1 cellular context compared by ENCODE assay signal in the genomic region with DNA sequence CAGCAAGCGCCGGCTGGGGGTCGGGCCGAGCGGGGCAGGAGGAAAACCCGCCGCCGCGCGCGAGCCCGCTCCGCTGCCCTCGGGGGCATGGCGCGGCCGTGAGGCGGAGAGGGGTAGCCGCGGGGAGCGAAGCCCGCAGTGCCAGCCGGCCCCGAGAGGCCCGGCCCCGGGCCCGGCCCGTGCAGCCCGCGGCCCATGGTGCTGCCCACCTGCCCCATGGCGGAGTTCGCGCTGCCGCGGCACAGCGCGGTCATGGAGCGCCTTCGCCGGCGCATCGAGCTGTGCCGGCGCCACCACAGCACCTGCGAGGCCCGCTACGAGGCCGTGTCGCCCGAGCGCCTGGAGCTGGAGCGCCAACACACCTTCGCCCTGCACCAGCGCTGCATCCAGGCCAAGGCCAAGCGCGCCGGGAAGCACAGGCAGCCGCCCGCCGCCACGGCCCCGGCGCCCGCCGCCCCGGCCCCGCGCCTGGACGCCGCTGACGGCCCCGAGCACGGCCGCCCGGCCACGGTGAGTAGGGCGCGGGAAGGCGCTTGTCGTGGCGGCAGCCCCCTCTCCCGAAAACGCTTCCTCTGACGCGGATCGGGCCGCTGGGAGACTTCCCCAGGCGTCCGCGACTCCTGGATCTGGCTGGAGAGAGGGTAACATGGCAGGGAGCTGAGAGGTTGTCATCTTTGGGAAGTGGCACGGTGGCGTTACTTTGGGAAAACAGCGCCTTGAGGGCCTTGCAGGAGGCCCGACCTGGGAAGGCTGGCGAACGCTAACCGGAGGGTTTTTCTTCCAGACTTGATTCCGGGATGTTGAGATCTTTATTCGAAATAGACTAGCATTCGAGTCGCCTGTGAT.
A peak's percentile ranks its signal among the peaks of the same experiment; 100 is the strongest.
TF ChIP-seq lines count a peak whose summit lies in the region.

No MANE protein-coding gene starts in this region.

TF ChIP-seq in HEK293, 187 proteins besides CTCF, POLR2A, EP300 and RAD21 (continued from another document):
- TF ChIP-seq, protein P1, sequence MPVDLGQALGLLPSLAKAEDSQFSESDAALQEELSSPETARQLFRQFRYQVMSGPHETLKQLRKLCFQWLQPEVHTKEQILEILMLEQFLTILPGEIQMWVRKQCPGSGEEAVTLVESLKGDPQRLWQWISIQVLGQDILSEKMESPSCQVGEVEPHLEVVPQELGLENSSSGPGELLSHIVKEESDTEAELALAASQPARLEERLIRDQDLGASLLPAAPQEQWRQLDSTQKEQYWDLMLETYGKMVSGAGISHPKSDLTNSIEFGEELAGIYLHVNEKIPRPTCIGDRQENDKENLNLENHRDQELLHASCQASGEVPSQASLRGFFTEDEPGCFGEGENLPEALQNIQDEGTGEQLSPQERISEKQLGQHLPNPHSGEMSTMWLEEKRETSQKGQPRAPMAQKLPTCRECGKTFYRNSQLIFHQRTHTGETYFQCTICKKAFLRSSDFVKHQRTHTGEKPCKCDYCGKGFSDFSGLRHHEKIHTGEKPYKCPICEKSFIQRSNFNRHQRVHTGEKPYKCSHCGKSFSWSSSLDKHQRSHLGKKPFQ (tag by site-specific recombination; IDR thresholded peaks at IDR 0.05), result no peak
- TF ChIP-seq ZBTB17 (tag by site-specific recombination; IDR thresholded peaks at IDR 0.05) (peak; percentile 29; the same call in 1 of the 2 replicates), ZNF202 (tag by site-specific recombination; IDR thresholded peaks at IDR 0.05; ENCODE audit: borderline replicate concordance) (no peak), ZNF701 (tag by site-specific recombination; IDR thresholded peaks at IDR 0.05) (no peak), HOXC10 (CRISPR knock-in tag; IDR thresholded peaks at IDR 0.05) (0 out of 2 replicates have a peak, but pooled peaks have one; percentile 75), ZNF600 (tag by site-specific recombination; IDR thresholded peaks at IDR 0.05) (peak; percentile 71), ZNF677 (tag by site-specific recombination; IDR thresholded peaks at IDR 0.05) (0 out of 2 replicates have a peak, but pooled peaks have one; percentile 16), IKZF3 (tag by site-specific recombination; IDR thresholded peaks at IDR 0.05) (peak; percentile 47; the same call in 1 of the 2 replicates), ZEB2 (tag by site-specific recombination; IDR thresholded peaks at IDR 0.05) (0 out of 2 replicates have a peak, but pooled peaks have one; percentile 47), ZNF670 (tag by site-specific recombination; IDR thresholded peaks at IDR 0.05; ENCODE audit: low read depth) (no peak), ZNF768 (tag by site-specific recombination; IDR thresholded peaks at IDR 0.05) (no peak), ZNF335 (tag by site-specific recombination; conservative IDR thresholded peaks at IDR 0.05) (peak; percentile 80), ZNF560 (tag by site-specific recombination; IDR thresholded peaks at IDR 0.05; ENCODE audit: borderline replicate concordance) (no peak), ZFP37 (tag by site-specific recombination; IDR thresholded peaks at IDR 0.05) (peak; percentile 55; the same call in 1 of the 2 replicates), ZNF660 (tag by site-specific recombination; IDR thresholded peaks at IDR 0.05) (0 out of 2 replicates have a peak, but pooled peaks have one; percentile 16), ZNF48 (tag by site-specific recombination; IDR thresholded peaks at IDR 0.05) (no peak), ZBTB20 (tag by site-specific recombination; IDR thresholded peaks at IDR 0.05) (peak; percentile 56), ZNF501 (tag by site-specific recombination; IDR thresholded peaks at IDR 0.05) (0 out of 2 replicates have a peak, but pooled peaks have one; percentile 33), SP7 (tag by site-specific recombination; IDR thresholded peaks at IDR 0.05) (0 out of 2 replicates have a peak, but pooled peaks have one; percentile 21), YY1 (tag by site-specific recombination; IDR thresholded peaks at IDR 0.05) (peak; percentile 7; the same call in 1 of the 2 replicates)
- TF ChIP-seq, protein P2, sequence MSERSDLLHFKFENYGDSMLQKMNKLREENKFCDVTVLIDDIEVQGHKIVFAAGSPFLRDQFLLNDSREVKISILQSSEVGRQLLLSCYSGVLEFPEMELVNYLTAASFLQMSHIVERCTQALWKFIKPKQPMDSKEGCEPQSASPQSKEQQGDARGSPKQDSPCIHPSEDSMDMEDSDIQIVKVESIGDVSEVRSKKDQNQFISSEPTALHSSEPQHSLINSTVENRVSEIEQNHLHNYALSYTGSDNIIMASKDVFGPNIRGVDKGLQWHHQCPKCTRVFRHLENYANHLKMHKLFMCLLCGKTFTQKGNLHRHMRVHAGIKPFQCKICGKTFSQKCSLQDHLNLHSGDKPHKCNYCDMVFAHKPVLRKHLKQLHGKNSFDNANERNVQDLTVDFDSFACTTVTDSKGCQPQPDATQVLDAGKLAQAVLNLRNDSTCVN (tag by site-specific recombination; optimal IDR thresholded peaks at IDR 0.05), result peak; percentile 66
